ENCODE assay signal across 21 cellular contexts in genomic region chr10:124072106-124072505, GRCh38. TPM values are rescaled to one million over a fixed set of nuclear protein-coding genes. Genes with fewer than 3 reads are reported as not detected.
DNase-seq lines count a peak whose midpoint lies in the region; ATAC-seq and TF ChIP-seq lines count a peak whose summit lies in the region.
"Had no signal": no experiment of that assay in that cellular context is flagged by ENCODE, and none has a peak within 500 bp of the region (broad histone marks: within the 10 kb centered on the region; RNA-seq: fewer than 3 reads in every experiment).

No MANE protein-coding gene starts in this region.

- no peak overlapping the region for H3K27ac ChIP-seq in neuronal stem cell (replicated peaks; ENCODE audit: low read length)
- H3K27ac ChIP-seq: gastrocnemius medialis, suprapubic skin had no signal

- H3K27me3 Mint-ChIP-seq in WTC11 (ENCODE audit: low read depth) (no peaks in the 10 kb centered on the region), T-helper 17 cell (peaks cover 18% of the 10 kb centered on the region)

- H3K36me3 Mint-ChIP-seq in WTC11, result 0 out of 2 replicates have a peak, but pooled peaks cover 3% of the 10 kb centered on the region
- H3K36me3 Mint-ChIP-seq in T-helper 17 cell (ENCODE audit: low read depth), result no peaks in the 10 kb centered on the region
- H3K36me3 Mint-ChIP-seq: CD8-positive, alpha-beta T cell had no signal

- DNase-seq in WTC11 (ENCODE audit: low spot score) (no peak), neuronal stem cell (ENCODE audit: low spot score) (no peak), NCI-H510A (lab: John Stamatoyannopoulos, UW) (no peak), T-helper 17 cell (no peak), AG08396 (ENCODE audit: low spot score) (no peak)
- DNase-seq in activated CD4-positive, alpha-beta T cell treated with anti-CD3 and anti-CD28 coated beads, Interleukin-2, amount 50 U/mL, for 4 hours, result no peak
- DNase-seq: activated CD4-positive, alpha-beta T cell treated with anti-CD3 and anti-CD28 coated beads, Interleukin-2, amount 10 ng/mL, durations not matched to agents 7 days and 5 days; activated CD8-positive, alpha-beta memory T cell treated with anti-CD3 and anti-CD28 coated beads, Interleukin-2, amount 50 U/mL, for 48 hours; activated gamma-delta T cell treated with Interleukin-2 at 50 U/mL for 16 hours; CD8-positive, alpha-beta T cell; DMS79 treated with DMSO at 0.1 percent for 48 hours; gastrocnemius medialis; H9; MV-4-11; NCI-H187 treated with DMSO at 0.1 percent for 48 hours; NCI-H226 had no signal

- no peak overlapping the region for H4K8ac ChIP-seq in neuronal stem cell (ENCODE audit: low read depth, low read length)

- TF ChIP-seq CTCF in WTC11 (IDR thresholded peaks at IDR 0.05), result no peak

- H2BK12ac ChIP-seq in neuronal stem cell (ENCODE audit: low read length), result no peak overlapping the region

- no peak overlapping the region for H3K14ac ChIP-seq in neuronal stem cell (ENCODE audit: low read length)

- H2AFZ ChIP-seq in neuronal stem cell (ENCODE audit: low read length), result no peak overlapping the region

- no peak overlapping the region for H2BK15ac ChIP-seq in neuronal stem cell (ENCODE audit: low read length)

- peak overlapping the region; percentile 22 for H3K18ac ChIP-seq in neuronal stem cell (ENCODE audit: low read length)

- peaks cover 23 to 51% of the 10 kb centered on the region in 2 donors for H3K4me1 ChIP-seq in neuronal stem cell (ENCODE audit: control insufficient read depth in 2 of 2, insufficient read depth in 1 of 2, low read depth in 1 of 2, low read length in 2 of 2)

- H3K4me3 Mint-ChIP-seq in WTC11 (no peak overlapping the region), T-helper 17 cell (no peak overlapping the region)
- H3K4me3 Mint-ChIP-seq: activated CD4-positive, alpha-beta T cell treated with anti-CD3 and anti-CD28 coated beads, Interleukin-2, amount 10 ng/mL, durations not matched to agents 7 days and 5 days; CD8-positive, alpha-beta T cell; H9; neural crest cell had no signal

- H3K79me1 ChIP-seq in neuronal stem cell (ENCODE audit: low read depth, low read length), result no peaks in the 10 kb centered on the region

- POLR2A ChIA-PET in WTC11 (lab: Charles Lee), result no interaction called here

- no peak overlapping the region for H2BK5ac ChIP-seq in neuronal stem cell (ENCODE audit: low read length)

- no peak overlapping the region for H3K4ac ChIP-seq in neuronal stem cell (ENCODE audit: low read length)

- CTCF ChIA-PET in WTC11 (lab: Charles Lee), result interaction anchor here (0.8 to 2.2 kb wide), 6 partner anchors 18 to 429 kb away, joined by 3 to 9 read pairs (median 4); no protein-coding TSS in a partner anchor

- H3K9me3 ChIP-seq in neuronal stem cell (replicated peaks in 1 of 2; ENCODE audit: control insufficient read depth in 2 of 2, insufficient read depth in 1 of 2, low read depth in 1 of 2, low read length in 2 of 2) (peaks cover 0 to 8% of the 10 kb centered on the region in 2 donors), T-helper 17 cell (ENCODE audit: control insufficient read depth, low read length, poor library complexity, severe bottlenecking) (no peaks in the 10 kb centered on the region)
- H3K9me3 ChIP-seq: gastrocnemius medialis, suprapubic skin had no signal

- no peaks in the 10 kb centered on the region for H3K9me3 Mint-ChIP-seq in WTC11
- H3K9me3 Mint-ChIP-seq: activated CD4-positive, alpha-beta T cell treated with anti-CD3 and anti-CD28 coated beads, Interleukin-2, amount 10 ng/mL, durations not matched to agents 7 days and 5 days; CD8-positive, alpha-beta T cell; H9; neural crest cell had no signal

- H3K9ac ChIP-seq in neuronal stem cell (ENCODE audit: low read depth, low read length, poor library complexity), result no peak overlapping the region

- H3K27me3 ChIP-seq in neuronal stem cell (ENCODE audit: control insufficient read depth in 3 of 3, insufficient read depth in 3 of 3, low read depth in 1 of 3, low read length in 3 of 3), result no peaks in the 10 kb centered on the region
- H3K27me3 ChIP-seq: gastrocnemius medialis, suprapubic skin had no signal

- H3K4me1 Mint-ChIP-seq in WTC11 (peaks cover 60% of the 10 kb centered on the region), T-helper 17 cell (peaks cover 12% of the 10 kb centered on the region)

- H2BK120ac ChIP-seq in neuronal stem cell (ENCODE audit: low read depth, low read length), result no peak overlapping the region

- H3K4me2 ChIP-seq in neuronal stem cell (ENCODE audit: insufficient read depth, low read length, poor library complexity, severe bottlenecking), result no peak overlapping the region

- no peak overlapping the region for H3K4me3 ChIP-seq in neuronal stem cell (ENCODE audit: low read length in 2 of 2)
- H3K4me3 ChIP-seq: gastrocnemius medialis, suprapubic skin had no signal

- H3K36me3 ChIP-seq in neuronal stem cell (replicated peaks in 1 of 2; ENCODE audit: control insufficient read depth in 2 of 2, insufficient read depth in 2 of 2, low read length in 2 of 2), result no peaks in the 10 kb centered on the region
- H3K36me3 ChIP-seq: gastrocnemius medialis, suprapubic skin had no signal

- ATAC-seq in GM19397 (IDR thresholded peaks at IDR 0.05; ENCODE audit: unreplicated experiment), result peak; percentile 75
- peak; percentile 47 for ATAC-seq in HG03175 (IDR thresholded peaks at IDR 0.05; ENCODE audit: unreplicated experiment)
- ATAC-seq in WTC11, result peak; percentile 33
- ATAC-seq in T-helper 17 cell, result no peak
- ATAC-seq: CD8-positive, alpha-beta T cell; gastrocnemius medialis; SK-N-SH treated with all-trans-retinoic acid at 6 μM for 48 hours had no signal

- no peak overlapping the region for H3K23ac ChIP-seq in neuronal stem cell (ENCODE audit: low read depth, low read length, poor library complexity)

- H2AK5ac ChIP-seq in neuronal stem cell (ENCODE audit: low read depth, low read length), result no peak overlapping the region

- WGBS in neuronal stem cell (ENCODE audit: extremely low coverage in 2 of 2, insufficient read length in 2 of 2, insufficient replicate concordance in 1 of 2), 2 donors, result no CpG with 5 or more reads among the region's 4 CpGs

- H4K91ac ChIP-seq in neuronal stem cell (ENCODE audit: low read depth, low read length, poor library complexity), result no peak overlapping the region

- H3K27ac Mint-ChIP-seq in WTC11 (peak overlapping the region; percentile 49), T-helper 17 cell (no peak overlapping the region)
- H3K27ac Mint-ChIP-seq: activated CD4-positive, alpha-beta T cell treated with anti-CD3 and anti-CD28 coated beads, Interleukin-2, amount 10 ng/mL, durations not matched to agents 7 days and 5 days; CD8-positive, alpha-beta T cell; H9 had no signal

TF ChIP-seq in WTC11, 78 proteins besides CTCF, POLR2A, EP300 and RAD21 (continues in another document):
- no peak for TF ChIP-seq CBFB (CRISPR knock-in tag; IDR thresholded peaks at IDR 0.05; ENCODE audit: low read depth)
- no peak for TF ChIP-seq ZNF281 (CRISPR knock-in tag; IDR thresholded peaks at IDR 0.05)
- TF ChIP-seq ATF3 (CRISPR knock-in tag; conservative IDR thresholded peaks at IDR 0.05), result no peak
- no peak for TF ChIP-seq TP53 (CRISPR knock-in tag; IDR thresholded peaks at IDR 0.05)
- TF ChIP-seq E2F5 (CRISPR knock-in tag; IDR thresholded peaks at IDR 0.05), result no peak
- TF ChIP-seq ZNF512 (CRISPR knock-in tag; IDR thresholded peaks at IDR 0.05; ENCODE audit: borderline replicate concordance), result no peak
- no peak for TF ChIP-seq ZNF416 (CRISPR knock-in tag; IDR thresholded peaks at IDR 0.05)
- no peak for TF ChIP-seq ZNF232 (CRISPR knock-in tag; IDR thresholded peaks at IDR 0.05)

RNA-seq across cellular contexts. Expression of gene CHST15, which starts 21.3 kb away (rescaled TPM):
- total RNA-seq in WTC11 (2021), result 7.9 to 10.7 TPM (median 9.1 TPM) in 3 replicates
- polyA plus RNA-seq in neuronal stem cell (2013, experiment 1 of 2), result 0.42 TPM
- 0.43 TPM for polyA plus RNA-seq in neuronal stem cell (2013, experiment 2 of 2)
- 1 to 10 TPM in 1 of 2 donors, under 1 TPM in 1; 0.26 to 3.3 TPM for total RNA-seq in T-helper 17 cell
- total RNA-seq: activated CD4-positive, alpha-beta T cell treated with anti-CD3 and anti-CD28 coated beads, Interleukin-2, amount 10 ng/mL, durations not matched to agents 7 days and 5 days had no signal
